1 cellular context compared by ENCODE assay signal in genomic region chr3:194685723-194686413, GRCh38.
TF ChIP-seq lines count a peak whose summit lies in the region.

Gene FAM43A, plus strand, starts transcription at chr3:194685883. Its CDS starts 944 bp downstream, at chr3:194686827.

TF ChIP-seq in HepG2, 621 proteins besides CTCF, POLR2A, EP300 and RAD21 (continued from another document and continues in another):
- TF ChIP-seq ATF6 (CRISPR knock-in tag; conservative IDR thresholded peaks at IDR 0.05) (no peak), KIAA2018 (CRISPR knock-in tag; IDR thresholded peaks at IDR 0.05; ENCODE audit: borderline replicate concordance) (no peak), MAX (IDR thresholded peaks at IDR 0.05) (peak; percentile 60), IRX3 (CRISPR knock-in tag; IDR thresholded peaks at IDR 0.05; ENCODE audit: borderline replicate concordance, low read depth) (no peak), ESRRA (CRISPR knock-in tag; IDR thresholded peaks at IDR 0.05; ENCODE audit: low read depth) (no peak), ZNF343 (CRISPR knock-in tag; IDR thresholded peaks at IDR 0.05) (0 out of 2 replicates have a peak, but pooled peaks have one; percentile 65), ZNF737 (CRISPR knock-in tag; IDR thresholded peaks at IDR 0.05; ENCODE audit: borderline replicate concordance) (0 out of 2 replicates have a peak, but pooled peaks have one; percentile 56), REST (IDR thresholded peaks at IDR 0.05; ENCODE audit: borderline replicate concordance in 1 of 2, low read depth in 1 of 2, low read length in 2 of 2) (no peak), ZZZ3 (CRISPR knock-in tag; IDR thresholded peaks at IDR 0.05; ENCODE audit: borderline replicate concordance) (no peak), ZNF101 (CRISPR knock-in tag; IDR thresholded peaks at IDR 0.05; ENCODE audit: borderline replicate concordance, low read depth) (no peak), ZNF816 (CRISPR knock-in tag; IDR thresholded peaks at IDR 0.05; ENCODE audit: borderline replicate concordance) (no peak), PATZ1 (CRISPR knock-in tag; IDR thresholded peaks at IDR 0.05) (peak; percentile 42), CBX5 (CRISPR knock-in tag; IDR thresholded peaks at IDR 0.05; ENCODE audit: borderline replicate concordance) (peak; percentile 75; the same call in 1 of the 2 replicates), MXI1 (IDR thresholded peaks at IDR 0.05; ENCODE audit: borderline replicate concordance, low read depth, low read length) (no peak), ZNF136 (CRISPR knock-in tag; IDR thresholded peaks at IDR 0.05; ENCODE audit: low read depth) (no peak), HHEX (CRISPR knock-in tag; IDR thresholded peaks at IDR 0.05) (no peak), LBX2 (CRISPR knock-in tag; IDR thresholded peaks at IDR 0.05; ENCODE audit: borderline replicate concordance) (0 out of 2 replicates have a peak, but pooled peaks have one; percentile 27), ZSCAN12 (CRISPR knock-in tag; IDR thresholded peaks at IDR 0.05) (no peak), HIC2 (CRISPR knock-in tag; IDR thresholded peaks at IDR 0.05; ENCODE audit: low read depth) (no peak), ZNF251 (CRISPR knock-in tag; IDR thresholded peaks at IDR 0.05) (no peak), TERF1 (CRISPR knock-in tag; IDR thresholded peaks at IDR 0.05) (no peak), ZNF891 (CRISPR knock-in tag; IDR thresholded peaks at IDR 0.05) (no peak), REXO4 (CRISPR knock-in tag; IDR thresholded peaks at IDR 0.05; ENCODE audit: borderline replicate concordance) (no peak), NFATC3 (CRISPR knock-in tag; IDR thresholded peaks at IDR 0.05) (no peak), ZNF121 (CRISPR knock-in tag; IDR thresholded peaks at IDR 0.05) (0 out of 2 replicates have a peak, but pooled peaks have one; percentile 26), RNF219 (CRISPR knock-in tag; IDR thresholded peaks at IDR 0.05) (no peak)
